Comparison of ENCODE assay signal across 1 cellular context in genomic region chr6:143677891-143678737, GRCh38.
TF ChIP-seq lines count a peak whose summit lies in the region.

TSS of gene PHACTR2 (plus strand) at chr6:143677965. CDS start at chr6:143678164, 199 bp downstream.

TF ChIP-seq in HepG2, 621 proteins besides CTCF, POLR2A, EP300 and RAD21 (continued from another document and continues in another):
- TF ChIP-seq MLX (CRISPR knock-in tag; IDR thresholded peaks at IDR 0.05): no peak
- TF ChIP-seq ZNF775 (CRISPR knock-in tag; IDR thresholded peaks at IDR 0.05; ENCODE audit: borderline replicate concordance): 0 out of 2 replicates have a peak, but pooled peaks have one; percentile 12
- peak; percentile 68 for TF ChIP-seq ZNF574 (CRISPR knock-in tag; IDR thresholded peaks at IDR 0.05)
- no peak for TF ChIP-seq DRAP1 (CRISPR knock-in tag; IDR thresholded peaks at IDR 0.05)
- no peak; the same call in 1 of the 2 replicates for TF ChIP-seq GLI4 (CRISPR knock-in tag; IDR thresholded peaks at IDR 0.05; ENCODE audit: borderline replicate concordance)
- peak; percentile 52; the same call in 1 of the 2 replicates for TF ChIP-seq ZNF777 (CRISPR knock-in tag; IDR thresholded peaks at IDR 0.05)
- no peak for TF ChIP-seq SMAD3 (CRISPR knock-in tag; IDR thresholded peaks at IDR 0.05)
- TF ChIP-seq DNMT1 (CRISPR knock-in tag; IDR thresholded peaks at IDR 0.05): peak; percentile 82; the same call in 1 of the 2 replicates
- TF ChIP-seq RAD51 (IDR thresholded peaks at IDR 0.05; ENCODE audit: borderline replicate concordance): no peak
- peak; percentile 85 for TF ChIP-seq KAT7 (CRISPR knock-in tag; IDR thresholded peaks at IDR 0.05; ENCODE audit: borderline replicate concordance)
- peak; percentile 86 for TF ChIP-seq ZNF407 (CRISPR knock-in tag; IDR thresholded peaks at IDR 0.05; ENCODE audit: not compliant biosample characterization)
- no peak; the same call in 1 of the 2 replicates for TF ChIP-seq KDM5A (IDR thresholded peaks at IDR 0.05; ENCODE audit: borderline replicate concordance, low read length)
- 0 out of 2 replicates have a peak, but pooled peaks have one; percentile 56 for TF ChIP-seq ZNF556 (CRISPR knock-in tag; IDR thresholded peaks at IDR 0.05; ENCODE audit: borderline replicate concordance)
- no peak for TF ChIP-seq ZNF703 (CRISPR knock-in tag; IDR thresholded peaks at IDR 0.05; ENCODE audit: borderline replicate concordance)
- no peak for TF ChIP-seq NFKBIZ (CRISPR knock-in tag; IDR thresholded peaks at IDR 0.05)
- no peak for TF ChIP-seq SP2 (CRISPR knock-in tag; IDR thresholded peaks at IDR 0.05)
- TF ChIP-seq ZBTB33 (CRISPR knock-in tag; IDR thresholded peaks at IDR 0.05): no peak
- TF ChIP-seq CAMTA2 (CRISPR knock-in tag; IDR thresholded peaks at IDR 0.05; ENCODE audit: borderline replicate concordance): peak; percentile 48; the same call in 1 of the 2 replicates
- peak; percentile 89; the same call in 1 of the 2 replicates for TF ChIP-seq SIN3A (IDR thresholded peaks at IDR 0.05; ENCODE audit: borderline replicate concordance, low read depth, low read length)
- TF ChIP-seq IRF9 (CRISPR knock-in tag; IDR thresholded peaks at IDR 0.05; ENCODE audit: borderline replicate concordance): peak; percentile 79; the same call in 1 of the 2 replicates
- no peak for TF ChIP-seq HNRNPL (IDR thresholded peaks at IDR 0.05; ENCODE audit: low read depth, low read length)
- no peak for TF ChIP-seq STAT6 (CRISPR knock-in tag; IDR thresholded peaks at IDR 0.05; ENCODE audit: borderline replicate concordance)
- no peak for TF ChIP-seq TP53 (CRISPR knock-in tag; conservative IDR thresholded peaks at IDR 0.05)
- TF ChIP-seq HMG20B (CRISPR knock-in tag; conservative IDR thresholded peaks at IDR 0.05): 0 out of 2 replicates have a peak, but pooled peaks have one; percentile 35
- TF ChIP-seq HMGXB4 (CRISPR knock-in tag; IDR thresholded peaks at IDR 0.05; ENCODE audit: borderline replicate concordance in 1 of 2, low read depth in 1 of 2): peak; percentile 83 to 84
- no peak; the same call in 1 of the 2 replicates for TF ChIP-seq KAT8 (CRISPR knock-in tag; IDR thresholded peaks at IDR 0.05)
- TF ChIP-seq ZFAT (CRISPR knock-in tag; conservative IDR thresholded peaks at IDR 0.05): no peak; the same call in 1 of the 2 replicates
- TF ChIP-seq KMT2A (CRISPR knock-in tag; IDR thresholded peaks at IDR 0.05): peak; percentile 90
- TF ChIP-seq MAFK (conservative IDR thresholded peaks at IDR 0.05 in 1 of 2, IDR thresholded peaks at IDR 0.05 in 1 of 2; ENCODE audit: low read length in 2 of 2): no peak
- TF ChIP-seq ZNF543 (CRISPR knock-in tag; IDR thresholded peaks at IDR 0.05): peak; percentile 37; the same call in 1 of the 2 replicates
- TF ChIP-seq HMG20A (CRISPR knock-in tag; IDR thresholded peaks at IDR 0.05; ENCODE audit: borderline replicate concordance): 0 out of 2 replicates have a peak, but pooled peaks have one; percentile 5
- no peak for TF ChIP-seq HIVEP1 (CRISPR knock-in tag; IDR thresholded peaks at IDR 0.05)
- no peak for TF ChIP-seq ZMAT3 (CRISPR knock-in tag; conservative IDR thresholded peaks at IDR 0.05)
- TF ChIP-seq BCL3 (CRISPR knock-in tag; IDR thresholded peaks at IDR 0.05): peak; percentile 82
- no peak for TF ChIP-seq ZKSCAN5 (CRISPR knock-in tag; IDR thresholded peaks at IDR 0.05)
- TF ChIP-seq SIN3B (IDR thresholded peaks at IDR 0.05; ENCODE audit: low read length): no peak
- TF ChIP-seq EEA1 (CRISPR knock-in tag; IDR thresholded peaks at IDR 0.05; ENCODE audit: borderline replicate concordance): peak; percentile 79; the same call in 1 of the 2 replicates
